Comparison of ENCODE assay signal across 16 cellular contexts in the genomic region with DNA sequence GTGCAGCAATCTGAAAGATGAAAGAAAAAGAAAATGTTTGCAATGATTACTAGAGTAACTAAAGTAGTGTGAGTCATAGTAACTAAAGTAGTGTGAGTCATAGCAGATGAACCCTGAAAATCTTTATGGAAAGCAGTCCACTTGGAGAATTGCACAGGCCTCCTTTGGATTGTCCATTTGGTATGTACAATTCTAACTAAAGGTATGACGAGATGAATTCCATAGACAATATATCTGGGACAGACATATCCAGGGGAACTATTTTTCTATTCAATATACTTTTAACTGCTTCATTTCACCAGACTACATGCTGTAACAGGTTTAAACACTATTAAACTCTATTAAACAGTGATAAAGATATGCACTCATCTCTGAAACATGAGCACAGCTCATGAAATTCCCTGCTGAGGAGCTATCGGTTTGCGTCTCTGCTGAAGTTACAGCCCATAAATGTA.
A peak's percentile ranks its signal among the peaks of the same experiment; 100 is the strongest.
DNase-seq lines count a peak whose midpoint lies in the region; ATAC-seq and TF ChIP-seq lines count a peak whose summit lies in the region.
"Had no signal": no experiment of that assay in that cellular context is flagged by ENCODE, and none has a peak within 500 bp of the region (broad histone marks: within the 10 kb centered on the region; RNA-seq: fewer than 3 reads in every experiment).

No MANE protein-coding gene starts in this region.

- TF ChIP-seq CTCF in chondrocyte (IDR thresholded peaks at IDR 0.05) (no peak), mesothelial cell of epicardium (IDR thresholded peaks at IDR 0.05; ENCODE audit: unreplicated experiment) (no peak), colonic mucosa (IDR thresholded peaks at IDR 0.05) (no peak)

- DNase-seq in COLO829 (ENCODE audit: low spot score) (peak; percentile 4), M059J (ENCODE audit: low read depth) (peak; percentile 28), chondrocyte (ENCODE audit: low spot score) (no peak), mesothelial cell of epicardium (ENCODE audit: low spot score in 2 of 2, unreplicated experiment in 2 of 2) (no peak), colonic mucosa (no peak)
- DNase-seq: activated CD8-positive, alpha-beta memory T cell treated with anti-CD3 and anti-CD28 coated beads, Interleukin-2, amount 50 U/mL, for 4 hours; effector memory CD8-positive, alpha-beta T cell; NCI-H1105 treated with DMSO at 0.1 percent for 48 hours; NCI-H69; posterior cingulate gyrus; stimulated activated CD4-positive, alpha-beta T cell treated with anti-CD3 and anti-CD28 coated beads, Interleukin-4, amount 100 ng/mL, for 1 hour; stimulated activated naive CD4-positive, alpha-beta T cell treated with Interleukin-2 at 50 U/mL for 16 hours had no signal

- H3K4me1 Mint-ChIP-seq in chondrocyte (ENCODE audit: low read depth), result peaks cover 17% of the 10 kb centered on the region
- H3K4me1 Mint-ChIP-seq in mesothelial cell of epicardium, result peaks cover 7% of the 10 kb centered on the region
- H3K4me1 Mint-ChIP-seq: CD4-positive, alpha-beta memory T cell had no signal

- H3K9me3 Mint-ChIP-seq in chondrocyte (ENCODE audit: low read depth) (peaks cover 13% of the 10 kb centered on the region), mesothelial cell of epicardium (peaks cover 27% of the 10 kb centered on the region)

- H3K9me3 ChIP-seq in colonic mucosa, result no peaks in the 10 kb centered on the region

- H3K4me3 ChIP-seq in colonic mucosa, result no peak overlapping the region

- H3K4me3 Mint-ChIP-seq in chondrocyte (ENCODE audit: unreplicated experiment) (no peak overlapping the region), mesothelial cell of epicardium (no peak overlapping the region)
- H3K4me3 Mint-ChIP-seq: CD4-positive, alpha-beta memory T cell; effector memory CD8-positive, alpha-beta T cell had no signal

- H3K27me3 Mint-ChIP-seq in chondrocyte (ENCODE audit: low read depth), result no peaks in the 10 kb centered on the region
- no peaks in the 10 kb centered on the region for H3K27me3 Mint-ChIP-seq in mesothelial cell of epicardium (ENCODE audit: low read depth)
- H3K27me3 Mint-ChIP-seq: CD4-positive, alpha-beta memory T cell; effector memory CD8-positive, alpha-beta T cell had no signal

- no peaks in the 10 kb centered on the region for H3K4me1 ChIP-seq in colonic mucosa

- no peak for ATAC-seq in GM21360 (IDR thresholded peaks at IDR 0.05; ENCODE audit: unreplicated experiment)
- no peak for ATAC-seq in HG03135 (IDR thresholded peaks at IDR 0.05; ENCODE audit: unreplicated experiment)
- no peak for ATAC-seq in HG02884 (IDR thresholded peaks at IDR 0.05; ENCODE audit: unreplicated experiment)
- ATAC-seq: effector memory CD8-positive, alpha-beta T cell had no signal

- H3K36me3 Mint-ChIP-seq in chondrocyte (ENCODE audit: low read depth) (no peaks in the 10 kb centered on the region), mesothelial cell of epicardium (no peaks in the 10 kb centered on the region)
- H3K36me3 Mint-ChIP-seq: CD4-positive, alpha-beta memory T cell had no signal

- H3K36me3 ChIP-seq in colonic mucosa, result no peaks in the 10 kb centered on the region

- H3K27me3 ChIP-seq in colonic mucosa, result no peaks in the 10 kb centered on the region

- intact Hi-C loops in colonic mucosa (cut with DNase I), result no loop called here

- H3K27ac ChIP-seq in colonic mucosa, result no peak overlapping the region

- H3K9ac ChIP-seq in colonic mucosa (ENCODE audit: low read depth in 2 of 2, low read length in 2 of 2), result no peak overlapping the region

- peak overlapping the region; percentile 84 for H3K27ac Mint-ChIP-seq in chondrocyte (ENCODE audit: unreplicated experiment)
- H3K27ac Mint-ChIP-seq in mesothelial cell of epicardium, result peak overlapping the region; percentile 0
- H3K27ac Mint-ChIP-seq: CD4-positive, alpha-beta memory T cell; effector memory CD8-positive, alpha-beta T cell had no signal

Comparison
In these comparisons a context has a peak if more than half of its experiments do, and no peak if none do; other contexts are left out.
1. DNase-seq: peak in COLO829 (single experiment) and M059J (single experiment); none in chondrocyte (single experiment), mesothelial cell of epicardium (0 of 2) and colonic mucosa (single experiment).